In genomic region chr11:128630367-128631230, GRCh38 we compare ENCODE assay signal across 8 cellular contexts. TPM values are rescaled to one million over a fixed set of nuclear protein-coding genes. Genes with fewer than 3 reads are reported as not detected.
A peak's percentile ranks its signal among the peaks of the same experiment; 100 is the strongest.
DNase-seq lines count a peak whose midpoint lies in the region; ATAC-seq and TF ChIP-seq lines count a peak whose summit lies in the region.

No MANE protein-coding gene starts in this region.

- 0 out of 2 replicates have a peak, but pooled peaks have one; percentile 26 for TF ChIP-seq CTCF in HEK293 (tag by site-specific recombination; IDR thresholded peaks at IDR 0.05)

- DNase-seq in GM04504 (ENCODE audit: low read depth) (peak; percentile 75), NAMALWA (ENCODE audit: low spot score) (peak; percentile 97), amniotic stem cell (lab: John Stamatoyannopoulos, UW) (peak; percentile 72), right cardiac atrium (peak; percentile 90 to 93 (median 93)), skeletal muscle cell (ENCODE audit: low read depth) (peak; percentile 48)

- intact Hi-C loops in right cardiac atrium (cut with DNase I): loop anchor here in 3 of 4 donors (2.0 to 10.0 kb wide), 5 partner anchors 202 to 458 kb away; no protein-coding TSS in a partner anchor

- CTCF ChIA-PET in HEK293 (lab: Yijun Ruan, JAX): interaction anchor here (0.5 to 7.6 kb wide), 43 partner anchors 8 to 787 kb away, joined by 3 to 120 read pairs (median 4); no protein-coding TSS in a partner anchor

- no peaks in the 10 kb centered on the region for H3K9me3 Mint-ChIP-seq in T-helper 1 cell treated with Interleukin-12 subunit alpha and Interleukin-12 subunit beta and Interleukin-4 antibody, amounts not matched to agents 30 μg/mL and 1 μg/mL, for 36 hours

- H3K36me3 Mint-ChIP-seq in T-helper 1 cell treated with Interleukin-12 subunit alpha and Interleukin-12 subunit beta and Interleukin-4 antibody, amounts not matched to agents 30 μg/mL and 1 μg/mL, for 36 hours (ENCODE audit: low read depth): no peaks in the 10 kb centered on the region

- H3K4me1 ChIP-seq in HEK293 (ENCODE audit: control insufficient read depth, insufficient read depth, low read length): no peaks in the 10 kb centered on the region
- peaks cover 2% of the 10 kb centered on the region for H3K4me1 ChIP-seq in right cardiac atrium (ENCODE audit: control insufficient read depth, insufficient read depth, low read length)

- H3K4me3 Mint-ChIP-seq in T-helper 1 cell treated with Interleukin-12 subunit alpha and Interleukin-12 subunit beta and Interleukin-4 antibody, amounts not matched to agents 30 μg/mL and 1 μg/mL, for 36 hours: peak overlapping the region; percentile 63

- H3K27me3 ChIP-seq in right cardiac atrium (ENCODE audit: control insufficient read depth, insufficient read depth): no peaks in the 10 kb centered on the region

- H3K27me3 Mint-ChIP-seq in T-helper 1 cell treated with Interleukin-12 subunit alpha and Interleukin-12 subunit beta and Interleukin-4 antibody, amounts not matched to agents 30 μg/mL and 1 μg/mL, for 36 hours (ENCODE audit: low read depth): no peaks in the 10 kb centered on the region

- WGBS in right cardiac atrium: 37% methylated on average over 12 of the region's 12 CpGs

- no peak overlapping the region for H3K4me3 ChIP-seq in HEK293 (ENCODE audit: low read depth, low read length)
- H3K4me3 ChIP-seq in right cardiac atrium (ENCODE audit: low read length): no peak overlapping the region
- H3K4me3 ChIP-seq in skeletal muscle cell (ENCODE audit: low read depth, low read length): no peak overlapping the region

- peaks cover 63% of the 10 kb centered on the region for H3K4me1 Mint-ChIP-seq in T-helper 1 cell treated with Interleukin-12 subunit alpha and Interleukin-12 subunit beta and Interleukin-4 antibody, amounts not matched to agents 30 μg/mL and 1 μg/mL, for 36 hours (ENCODE audit: low read depth)

- H3K27ac Mint-ChIP-seq in T-helper 1 cell treated with Interleukin-12 subunit alpha and Interleukin-12 subunit beta and Interleukin-4 antibody, amounts not matched to agents 30 μg/mL and 1 μg/mL, for 36 hours: peak overlapping the region; percentile 82

- POLR2A ChIA-PET in HEK293 (lab: Yijun Ruan, JAX): interaction anchor here (1.0 kb wide), 1 partner anchor 341 kb away, joined by 7 read pairs; no protein-coding TSS in a partner anchor

- H3K9me3 ChIP-seq in HEK293 (ENCODE audit: control insufficient read depth, insufficient read depth, low read depth, low read length): no peaks in the 10 kb centered on the region
- no peaks in the 10 kb centered on the region for H3K9me3 ChIP-seq in right cardiac atrium (ENCODE audit: control insufficient read depth, low read length)

- H3K36me3 ChIP-seq in HEK293 (ENCODE audit: control insufficient read depth in 2 of 2, insufficient read depth in 1 of 2, low read length in 2 of 2): no peaks in the 10 kb centered on the region

- peak; percentile 76 to 88 for ATAC-seq in right cardiac atrium
- no peak for ATAC-seq in HG03025 (IDR thresholded peaks at IDR 0.05; ENCODE audit: low FRiP score, unreplicated experiment)

- no peak overlapping the region for H3K27ac ChIP-seq in HEK293 (ENCODE audit: extremely low read depth, low read depth, low read length)
- H3K27ac ChIP-seq in right cardiac atrium (ENCODE audit: low read length): no peak overlapping the region

TF ChIP-seq in HEK293, 187 proteins besides CTCF, POLR2A, EP300 and RAD21:
- 0 out of 2 replicates have a peak, but pooled peaks have one; percentile 40 for TF ChIP-seq ZNF660 (tag by site-specific recombination; IDR thresholded peaks at IDR 0.05)
- TF ChIP-seq ZNF2 (tag by site-specific recombination; IDR thresholded peaks at IDR 0.05): no peak
- TF ChIP-seq ZEB2 (tag by site-specific recombination; IDR thresholded peaks at IDR 0.05): no peak
- TF ChIP-seq ZNF654 (tag by site-specific recombination; IDR thresholded peaks at IDR 0.05; ENCODE audit: low read depth): peak; percentile 72
- TF ChIP-seq, protein P1, sequence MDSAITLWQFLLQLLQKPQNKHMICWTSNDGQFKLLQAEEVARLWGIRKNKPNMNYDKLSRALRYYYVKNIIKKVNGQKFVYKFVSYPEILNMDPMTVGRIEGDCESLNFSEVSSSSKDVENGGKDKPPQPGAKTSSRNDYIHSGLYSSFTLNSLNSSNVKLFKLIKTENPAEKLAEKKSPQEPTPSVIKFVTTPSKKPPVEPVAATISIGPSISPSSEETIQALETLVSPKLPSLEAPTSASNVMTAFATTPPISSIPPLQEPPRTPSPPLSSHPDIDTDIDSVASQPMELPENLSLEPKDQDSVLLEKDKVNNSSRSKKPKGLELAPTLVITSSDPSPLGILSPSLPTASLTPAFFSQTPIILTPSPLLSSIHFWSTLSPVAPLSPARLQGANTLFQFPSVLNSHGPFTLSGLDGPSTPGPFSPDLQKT (IDR thresholded peaks at IDR 0.05; ENCODE audit: borderline replicate concordance, low read depth, low read length): no peak
TF ChIP-seq in HEK293: peak in this region for 2.

RNA-seq across cellular contexts. Expression of gene ETS1, which starts 43.2 kb away (rescaled TPM):
- total RNA-seq in right cardiac atrium: 10 to 100 TPM; 38.3 to 60.6 (median 55.3) TPM
- 24.5 TPM for polyA plus RNA-seq in right cardiac atrium
